Comparison of ENCODE assay signal across 11 cellular contexts in the genomic region with DNA sequence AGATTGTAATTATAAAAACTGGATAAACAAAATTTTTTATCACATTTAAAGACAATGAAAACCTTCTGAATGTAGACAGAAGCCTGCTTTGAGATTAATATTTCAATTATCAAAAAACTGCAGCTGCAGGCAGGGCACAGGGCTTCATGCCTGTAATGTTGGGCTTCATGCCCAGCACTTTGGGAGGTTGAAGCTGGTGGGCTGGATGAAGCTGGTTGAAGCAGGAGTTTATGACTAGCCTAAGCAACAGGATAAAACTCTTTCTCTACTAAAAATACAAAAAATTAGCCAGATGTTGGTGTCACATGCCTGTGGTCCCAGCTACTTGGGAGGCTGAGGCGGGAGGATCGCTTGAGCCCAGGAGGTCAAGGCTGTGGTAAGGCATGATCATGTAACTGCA.
"Had no signal": no experiment of that assay in that cellular context is flagged by ENCODE, and none has a peak within 500 bp of the region (broad histone marks: within the 10 kb centered on the region; RNA-seq: fewer than 3 reads in every experiment).

No MANE protein-coding gene starts in this region.

- H3K9me3 ChIP-seq: prostate gland, uterus had no signal

- H3K4me1 ChIP-seq: prostate gland, tibial nerve, uterus had no signal

- H3K27me3 ChIP-seq: tibial nerve, uterus had no signal

- FAIRE-seq: bronchial epithelial cell had no signal

- H3K36me3 ChIP-seq: prostate gland, uterus had no signal

- H3K4me3 ChIP-seq: prostate gland, tibial nerve, uterus had no signal

- H3K27ac ChIP-seq: prostate gland, tibial nerve, uterus had no signal

- ATAC-seq: activated CD8-positive, alpha-beta T cell treated with anti-CD3 and anti-CD28 coated beads for 36 hours; effector memory CD8-positive, alpha-beta T cell; right cardiac atrium had no signal

- DNase-seq: activated CD4-positive, alpha-beta T cell treated with anti-CD3 and anti-CD28 coated beads, Interleukin-2, amount 10 ng/mL, durations not matched to agents 24 days and 14 days; activated CD8-positive, alpha-beta T cell treated with anti-CD3 and anti-CD28 coated beads for 36 hours; activated naive CD4-positive, alpha-beta T cell treated with anti-CD3 and anti-CD28 coated beads for 36 hours; activated T-cell treated with anti-CD3 and anti-CD28 coated beads, Interleukin-2, amount 50 U/mL, for 1 hour; anterior cingulate cortex; effector memory CD8-positive, alpha-beta T cell; right cardiac atrium; uterus had no signal
